ENCODE assay signal across 1 cellular context in genomic region chr7:37832194-37832593, GRCh38.
TF ChIP-seq lines count a peak whose summit lies in the region.

No MANE protein-coding gene starts in this region.

TF ChIP-seq in GM12878, 131 proteins besides CTCF, POLR2A, EP300 and RAD21 (continued from another document):
- no peak for TF ChIP-seq ZNF24 (IDR thresholded peaks at IDR 0.05)
- TF ChIP-seq MXI1 (IDR thresholded peaks at IDR 0.05; ENCODE audit: low read depth, low read length): no peak
- peak; percentile 80 for TF ChIP-seq SMC3 (IDR thresholded peaks at IDR 0.05; ENCODE audit: borderline replicate concordance, low read length)
- 0 out of 4 replicates have a peak, but pooled peaks of 1 of the 2 experiments have one; percentile 9 for TF ChIP-seq SRF (IDR thresholded peaks at IDR 0.05; ENCODE audit: low read depth in 2 of 2, low read length in 2 of 2)
- TF ChIP-seq SREBF2 (IDR thresholded peaks at IDR 0.05; ENCODE audit: low read length): no peak
- TF ChIP-seq CREB1 (IDR thresholded peaks at IDR 0.05; ENCODE audit: low read depth): no peak
- TF ChIP-seq RUNX3 (IDR thresholded peaks at IDR 0.05; ENCODE audit: low read length): 0 out of 2 replicates have a peak, but pooled peaks have one; percentile 6
- peak in 1 of 2 experiments; percentile 15; a peak in 1 of 4 replicates for TF ChIP-seq BHLHE40 (IDR thresholded peaks at IDR 0.05; ENCODE audit: borderline replicate concordance in 1 of 2, low read depth in 2 of 2, low read length in 1 of 2)
- TF ChIP-seq HDAC6 (IDR thresholded peaks at IDR 0.05; ENCODE audit: unreplicated experiment): no peak
